In the genomic region with DNA sequence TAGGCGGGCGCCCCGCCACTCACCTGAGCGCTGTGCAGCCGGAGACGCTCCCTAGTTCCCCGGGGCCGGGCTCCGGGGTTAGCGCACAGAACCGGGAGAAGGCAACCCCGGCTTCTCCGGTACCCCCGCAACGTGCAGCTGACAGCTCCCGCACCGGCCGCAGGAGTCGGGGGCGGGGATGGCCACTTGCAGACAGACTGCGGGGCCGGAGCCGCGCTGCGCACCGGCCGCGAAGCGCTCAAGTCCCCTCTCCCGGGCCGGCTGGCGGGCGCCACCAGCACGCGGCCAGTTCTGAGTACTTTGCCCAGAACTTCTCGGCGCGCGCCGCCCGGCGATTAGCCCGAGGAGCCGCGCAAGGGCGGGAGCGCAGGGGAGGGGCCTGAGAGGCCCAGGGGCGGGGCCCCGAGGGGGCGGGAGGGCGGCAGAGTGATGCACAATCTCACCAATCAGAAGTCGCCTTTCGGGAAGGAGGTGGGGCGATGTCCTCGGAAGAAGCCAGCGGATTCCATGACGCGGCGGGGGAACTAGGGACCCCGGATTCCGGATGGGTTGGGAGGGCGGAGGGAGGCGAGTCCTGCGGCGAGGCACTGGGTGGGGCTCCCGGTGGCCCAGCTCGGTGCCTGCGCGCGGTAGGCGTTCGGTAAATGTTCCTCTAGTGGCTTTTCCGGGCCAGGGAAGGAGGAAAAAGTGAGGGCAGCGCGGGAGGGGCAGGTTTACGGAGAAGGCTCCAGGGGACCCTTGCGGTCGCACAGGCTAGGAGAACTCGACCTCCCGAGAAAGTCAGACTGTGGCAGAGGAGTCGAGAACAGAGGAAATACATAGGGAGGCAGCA, we compare ENCODE assay signal across 1 cellular context.
A peak's percentile ranks its signal among the peaks of the same experiment; 100 is the strongest.
TF ChIP-seq lines count a peak whose summit lies in the region.

TSS of gene OSBPL3 (minus strand) at position 316 of the 832 bp plus-strand sequence. CDS start 87,706 bp downstream, outside the sequence.

TF ChIP-seq in HepG2, 621 proteins besides CTCF, POLR2A, EP300 and RAD21 (continued from another document and continues in another):
- TF ChIP-seq ZNF407 (CRISPR knock-in tag; IDR thresholded peaks at IDR 0.05; ENCODE audit: not compliant biosample characterization) = peak; percentile 65
- TF ChIP-seq, protein P1, sequence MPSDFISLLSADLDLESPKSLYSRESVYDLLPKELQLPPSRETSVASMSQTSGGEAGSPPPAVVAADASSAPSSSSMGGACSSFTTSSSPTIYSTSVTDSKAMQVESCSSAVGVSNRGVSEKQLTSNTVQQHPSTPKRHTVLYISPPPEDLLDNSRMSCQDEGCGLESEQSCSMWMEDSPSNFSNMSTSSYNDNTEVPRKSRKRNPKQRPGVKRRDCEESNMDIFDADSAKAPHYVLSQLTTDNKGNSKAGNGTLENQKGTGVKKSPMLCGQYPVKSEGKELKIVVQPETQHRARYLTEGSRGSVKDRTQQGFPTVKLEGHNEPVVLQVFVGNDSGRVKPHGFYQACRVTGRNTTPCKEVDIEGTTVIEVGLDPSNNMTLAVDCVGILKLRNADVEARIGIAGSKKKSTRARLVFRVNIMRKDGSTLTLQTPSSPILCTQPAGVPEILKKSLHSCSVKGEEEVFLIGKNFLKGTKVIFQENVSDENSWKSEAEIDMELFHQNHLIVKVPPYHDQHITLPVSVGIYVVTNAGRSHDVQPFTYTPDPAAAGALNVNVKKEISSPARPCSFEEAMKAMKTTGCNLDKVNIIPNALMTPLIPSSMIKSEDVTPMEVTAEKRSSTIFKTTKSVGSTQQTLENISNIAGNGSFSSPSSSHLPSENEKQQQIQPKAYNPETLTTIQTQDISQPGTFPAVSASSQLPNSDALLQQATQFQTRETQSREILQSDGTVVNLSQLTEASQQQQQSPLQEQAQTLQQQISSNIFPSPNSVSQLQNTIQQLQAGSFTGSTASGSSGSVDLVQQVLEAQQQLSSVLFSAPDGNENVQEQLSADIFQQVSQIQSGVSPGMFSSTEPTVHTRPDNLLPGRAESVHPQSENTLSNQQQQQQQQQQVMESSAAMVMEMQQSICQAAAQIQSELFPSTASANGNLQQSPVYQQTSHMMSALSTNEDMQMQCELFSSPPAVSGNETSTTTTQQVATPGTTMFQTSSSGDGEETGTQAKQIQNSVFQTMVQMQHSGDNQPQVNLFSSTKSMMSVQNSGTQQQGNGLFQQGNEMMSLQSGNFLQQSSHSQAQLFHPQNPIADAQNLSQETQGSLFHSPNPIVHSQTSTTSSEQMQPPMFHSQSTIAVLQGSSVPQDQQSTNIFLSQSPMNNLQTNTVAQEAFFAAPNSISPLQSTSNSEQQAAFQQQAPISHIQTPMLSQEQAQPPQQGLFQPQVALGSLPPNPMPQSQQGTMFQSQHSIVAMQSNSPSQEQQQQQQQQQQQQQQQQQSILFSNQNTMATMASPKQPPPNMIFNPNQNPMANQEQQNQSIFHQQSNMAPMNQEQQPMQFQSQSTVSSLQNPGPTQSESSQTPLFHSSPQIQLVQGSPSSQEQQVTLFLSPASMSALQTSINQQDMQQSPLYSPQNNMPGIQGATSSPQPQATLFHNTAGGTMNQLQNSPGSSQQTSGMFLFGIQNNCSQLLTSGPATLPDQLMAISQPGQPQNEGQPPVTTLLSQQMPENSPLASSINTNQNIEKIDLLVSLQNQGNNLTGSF (CRISPR knock-in tag; IDR thresholded peaks at IDR 0.05) = peak; percentile 24; the same call in 1 of the 2 replicates
- peak; percentile 68; the same call in 1 of the 2 replicates for TF ChIP-seq ZNF776 (CRISPR knock-in tag; IDR thresholded peaks at IDR 0.05)
- peak; percentile 52 for TF ChIP-seq YY1 (IDR thresholded peaks at IDR 0.05; ENCODE audit: insufficient read depth, insufficient replicate concordance, low read depth, low read length)
- TF ChIP-seq SNAI1 (CRISPR knock-in tag; IDR thresholded peaks at IDR 0.05; ENCODE audit: borderline replicate concordance) = peak; percentile 40
- peak; percentile 61 for TF ChIP-seq CREM (IDR thresholded peaks at IDR 0.05)
- TF ChIP-seq CREM (CRISPR knock-in tag; IDR thresholded peaks at IDR 0.05) = no peak
- no peak for TF ChIP-seq ERF (CRISPR knock-in tag; IDR thresholded peaks at IDR 0.05)
- no peak for TF ChIP-seq WIZ (CRISPR knock-in tag; IDR thresholded peaks at IDR 0.05)
- peak; percentile 75; the same call in 1 of the 2 replicates for TF ChIP-seq ZNF616 (CRISPR knock-in tag; IDR thresholded peaks at IDR 0.05; ENCODE audit: low read depth)
- TF ChIP-seq, protein P2, sequence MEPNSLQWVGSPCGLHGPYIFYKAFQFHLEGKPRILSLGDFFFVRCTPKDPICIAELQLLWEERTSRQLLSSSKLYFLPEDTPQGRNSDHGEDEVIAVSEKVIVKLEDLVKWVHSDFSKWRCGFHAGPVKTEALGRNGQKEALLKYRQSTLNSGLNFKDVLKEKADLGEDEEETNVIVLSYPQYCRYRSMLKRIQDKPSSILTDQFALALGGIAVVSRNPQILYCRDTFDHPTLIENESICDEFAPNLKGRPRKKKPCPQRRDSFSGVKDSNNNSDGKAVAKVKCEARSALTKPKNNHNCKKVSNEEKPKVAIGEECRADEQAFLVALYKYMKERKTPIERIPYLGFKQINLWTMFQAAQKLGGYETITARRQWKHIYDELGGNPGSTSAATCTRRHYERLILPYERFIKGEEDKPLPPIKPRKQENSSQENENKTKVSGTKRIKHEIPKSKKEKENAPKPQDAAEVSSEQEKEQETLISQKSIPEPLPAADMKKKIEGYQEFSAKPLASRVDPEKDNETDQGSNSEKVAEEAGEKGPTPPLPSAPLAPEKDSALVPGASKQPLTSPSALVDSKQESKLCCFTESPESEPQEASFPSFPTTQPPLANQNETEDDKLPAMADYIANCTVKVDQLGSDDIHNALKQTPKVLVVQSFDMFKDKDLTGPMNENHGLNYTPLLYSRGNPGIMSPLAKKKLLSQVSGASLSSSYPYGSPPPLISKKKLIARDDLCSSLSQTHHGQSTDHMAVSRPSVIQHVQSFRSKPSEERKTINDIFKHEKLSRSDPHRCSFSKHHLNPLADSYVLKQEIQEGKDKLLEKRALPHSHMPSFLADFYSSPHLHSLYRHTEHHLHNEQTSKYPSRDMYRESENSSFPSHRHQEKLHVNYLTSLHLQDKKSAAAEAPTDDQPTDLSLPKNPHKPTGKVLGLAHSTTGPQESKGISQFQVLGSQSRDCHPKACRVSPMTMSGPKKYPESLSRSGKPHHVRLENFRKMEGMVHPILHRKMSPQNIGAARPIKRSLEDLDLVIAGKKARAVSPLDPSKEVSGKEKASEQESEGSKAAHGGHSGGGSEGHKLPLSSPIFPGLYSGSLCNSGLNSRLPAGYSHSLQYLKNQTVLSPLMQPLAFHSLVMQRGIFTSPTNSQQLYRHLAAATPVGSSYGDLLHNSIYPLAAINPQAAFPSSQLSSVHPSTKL (CRISPR knock-in tag; IDR thresholded peaks at IDR 0.05) = peak; percentile 43; the same call in 1 of the 2 replicates
- TF ChIP-seq, protein P3, sequence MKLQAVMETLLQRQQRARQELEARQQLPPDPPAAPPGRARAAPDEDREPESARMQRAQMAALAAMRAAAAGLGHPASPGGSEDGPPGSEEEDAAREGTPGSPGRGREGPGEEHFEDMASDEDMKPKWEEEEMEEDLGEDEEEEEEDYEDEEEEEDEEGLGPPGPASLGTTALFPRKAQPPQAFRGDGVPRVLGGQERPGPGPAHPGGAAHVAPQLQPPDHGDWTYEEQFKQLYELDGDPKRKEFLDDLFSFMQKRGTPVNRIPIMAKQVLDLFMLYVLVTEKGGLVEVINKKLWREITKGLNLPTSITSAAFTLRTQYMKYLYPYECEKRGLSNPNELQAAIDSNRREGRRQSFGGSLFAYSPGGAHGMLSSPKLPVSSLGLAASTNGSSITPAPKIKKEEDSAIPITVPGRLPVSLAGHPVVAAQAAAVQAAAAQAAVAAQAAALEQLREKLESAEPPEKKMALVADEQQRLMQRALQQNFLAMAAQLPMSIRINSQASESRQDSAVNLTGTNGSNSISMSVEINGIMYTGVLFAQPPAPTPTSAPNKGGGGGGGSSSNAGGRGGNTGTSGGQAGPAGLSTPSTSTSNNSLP (IDR thresholded peaks at IDR 0.05; ENCODE audit: low read depth, low read length) = no peak
- no peak for TF ChIP-seq ZSCAN25 (CRISPR knock-in tag; IDR thresholded peaks at IDR 0.05)
- no peak for TF ChIP-seq TBP (CRISPR knock-in tag; IDR thresholded peaks at IDR 0.05)
- no peak for TF ChIP-seq NR2C2 (CRISPR knock-in tag; IDR thresholded peaks at IDR 0.05; ENCODE audit: borderline replicate concordance)
- no peak for TF ChIP-seq CBX1 (IDR thresholded peaks at IDR 0.05; ENCODE audit: low read depth)
- TF ChIP-seq ZNF777 (CRISPR knock-in tag; IDR thresholded peaks at IDR 0.05) = no peak; the same call in none of the 2 replicates
- TF ChIP-seq ZNF782 (CRISPR knock-in tag; IDR thresholded peaks at IDR 0.05; ENCODE audit: borderline replicate concordance) = peak; percentile 32; the same call in 1 of the 2 replicates
- TF ChIP-seq, protein P4, sequence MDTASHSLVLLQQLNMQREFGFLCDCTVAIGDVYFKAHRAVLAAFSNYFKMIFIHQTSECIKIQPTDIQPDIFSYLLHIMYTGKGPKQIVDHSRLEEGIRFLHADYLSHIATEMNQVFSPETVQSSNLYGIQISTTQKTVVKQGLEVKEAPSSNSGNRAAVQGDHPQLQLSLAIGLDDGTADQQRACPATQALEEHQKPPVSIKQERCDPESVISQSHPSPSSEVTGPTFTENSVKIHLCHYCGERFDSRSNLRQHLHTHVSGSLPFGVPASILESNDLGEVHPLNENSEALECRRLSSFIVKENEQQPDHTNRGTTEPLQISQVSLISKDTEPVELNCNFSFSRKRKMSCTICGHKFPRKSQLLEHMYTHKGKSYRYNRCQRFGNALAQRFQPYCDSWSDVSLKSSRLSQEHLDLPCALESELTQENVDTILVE (CRISPR knock-in tag; IDR thresholded peaks at IDR 0.05) = peak; percentile 83
- no peak for TF ChIP-seq MIER2 (CRISPR knock-in tag; IDR thresholded peaks at IDR 0.05)
- TF ChIP-seq DNMT1 (CRISPR knock-in tag; IDR thresholded peaks at IDR 0.05) = no peak
- no peak for TF ChIP-seq AGO1 (IDR thresholded peaks at IDR 0.05; ENCODE audit: low read depth, low read length, poor library complexity, severe bottlenecking)
- TF ChIP-seq TGIF2 (CRISPR knock-in tag; IDR thresholded peaks at IDR 0.05) = no peak
- no peak; the same call in 1 of the 2 replicates for TF ChIP-seq TFAP4 (IDR thresholded peaks at IDR 0.05; ENCODE audit: borderline replicate concordance, low read depth)
- TF ChIP-seq TEAD2 (CRISPR knock-in tag; IDR thresholded peaks at IDR 0.05) = no peak
- no peak for TF ChIP-seq ZNF326 (CRISPR knock-in tag; IDR thresholded peaks at IDR 0.05; ENCODE audit: borderline replicate concordance)
- no peak for TF ChIP-seq NR2F1 (CRISPR knock-in tag; IDR thresholded peaks at IDR 0.05)
